1 cellular context compared by ENCODE assay signal in genomic region chr10:131860806-131861440, GRCh38.
TF ChIP-seq lines count a peak whose summit lies in the region.

No MANE protein-coding gene starts in this region.

TF ChIP-seq in K562, 482 proteins besides CTCF, POLR2A, EP300 and RAD21:
- no peak for TF ChIP-seq SIN3B (IDR thresholded peaks at IDR 0.05; ENCODE audit: low read depth)
- TF ChIP-seq HES1 (IDR thresholded peaks at IDR 0.05; ENCODE audit: low read depth), result no peak
- no peak for TF ChIP-seq HMG20B (CRISPR knock-in tag; IDR thresholded peaks at IDR 0.05)
- TF ChIP-seq ZNF699 (CRISPR knock-in tag; IDR thresholded peaks at IDR 0.05; ENCODE audit: insufficient replicate concordance), result no peak
- TF ChIP-seq CBFA2T3 (IDR thresholded peaks at IDR 0.05), result no peak
- no peak for TF ChIP-seq KDM1A (IDR thresholded peaks at IDR 0.05)
- TF ChIP-seq UBTF (IDR thresholded peaks at IDR 0.05; ENCODE audit: borderline replicate concordance in 1 of 2, low read depth in 2 of 2, low read length in 2 of 2), result no peak
- TF ChIP-seq DLX4 (CRISPR knock-in tag; IDR thresholded peaks at IDR 0.05), result no peak
- TF ChIP-seq AFF1 (IDR thresholded peaks at IDR 0.05; ENCODE audit: low read depth in 1 of 2, partially characterized antibody in 2 of 2), result no peak
- no peak for TF ChIP-seq MTF1 (CRISPR knock-in tag; IDR thresholded peaks at IDR 0.05; ENCODE audit: borderline replicate concordance)
- no peak for TF ChIP-seq VEZF1 (CRISPR knock-in tag; IDR thresholded peaks at IDR 0.05)
- no peak for TF ChIP-seq DACH1 (IDR thresholded peaks at IDR 0.05; ENCODE audit: partially characterized antibody)
- TF ChIP-seq SMARCA5 (IDR thresholded peaks at IDR 0.05), result no peak
- TF ChIP-seq FUS (optimal IDR thresholded peaks at IDR 0.05; ENCODE audit: low read depth, low read length), result no peak
TF ChIP-seq in K562: peak in this region for 0.
